Comparison of ENCODE assay signal across 8 cellular contexts in the genomic region with DNA sequence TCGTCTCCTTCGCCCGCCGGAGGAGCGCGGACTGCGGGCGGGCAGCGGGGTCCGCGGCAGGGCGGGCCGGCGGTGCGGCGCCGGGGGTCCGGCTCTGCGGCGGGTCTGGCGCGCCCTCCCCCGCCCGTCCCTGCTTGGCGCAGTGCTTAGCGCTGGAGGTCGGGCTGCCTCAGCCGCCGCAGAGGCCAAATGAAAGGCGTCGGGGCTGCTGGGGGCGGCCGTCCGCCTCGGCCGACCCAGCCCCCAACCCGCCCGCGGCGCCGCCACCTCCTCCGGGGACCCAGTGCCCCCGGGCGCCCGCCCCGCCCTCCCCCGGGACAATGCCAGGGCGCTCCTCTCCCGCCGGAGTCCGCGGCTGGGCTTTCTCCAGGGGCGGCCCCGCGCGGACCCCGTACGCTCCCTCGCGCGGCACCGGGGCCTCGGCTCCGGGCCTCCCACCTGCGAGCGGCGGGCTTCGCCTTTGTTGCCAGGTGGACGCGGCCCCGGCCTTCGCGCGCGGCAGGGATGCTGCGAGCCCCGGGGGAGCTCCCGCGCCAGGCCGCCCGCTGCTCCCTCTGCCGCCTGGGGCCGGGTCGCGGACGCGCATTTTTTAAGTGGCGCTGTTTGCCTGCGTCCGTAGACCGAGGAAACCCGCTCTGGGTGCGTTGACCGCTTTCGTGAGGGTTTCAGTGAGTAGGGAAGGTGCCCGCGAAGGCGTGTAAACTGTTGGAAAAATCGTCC. TPM values are rescaled to one million over a fixed set of nuclear protein-coding genes. Genes with fewer than 3 reads are reported as not detected.
DNase-seq lines count a peak whose midpoint lies in the region; ATAC-seq and TF ChIP-seq lines count a peak whose summit lies in the region.

No MANE protein-coding gene starts in this region.

- H3K27me3 Mint-ChIP-seq in nephron progenitor cell (ENCODE audit: low read depth, poor library complexity): peaks cover 3% of the 10 kb centered on the region

- H3K27ac Mint-ChIP-seq in nephron progenitor cell: no peak overlapping the region

- peaks cover 17% of the 10 kb centered on the region for H3K36me3 Mint-ChIP-seq in nephron progenitor cell (ENCODE audit: low read depth)

- H3K27me3 ChIP-seq in thoracic aorta (replicated peaks; ENCODE audit: insufficient read depth): no peaks in the 10 kb centered on the region

- DNase-seq in DMS 273 (lab: John Stamatoyannopoulos, UW; ENCODE audit: unreplicated experiment) (peak; percentile 55), DMS 273 treated with DMSO at 0.1 percent for 48 hours (lab: John Stamatoyannopoulos, UW) (no peak), NCI-H69 (lab: John Stamatoyannopoulos, UW) (peak; percentile 77), fibroblast of pulmonary artery (ENCODE audit: low read depth) (peak; percentile 42), nephron progenitor cell (peak; percentile 60), thoracic aorta (ENCODE audit: low spot score) (no peak)
- peak; percentile 22 to 23 for DNase-seq in activated T-helper 1 cell treated with anti-CD3 and anti-CD28 coated beads, Interleukin-2, amount 50 U/mL, for 16 hours (ENCODE audit: low read depth in 1 of 2, low spot score in 1 of 2)

- no peaks in the 10 kb centered on the region for H3K36me3 ChIP-seq in thoracic aorta

- H3K9me3 Mint-ChIP-seq in nephron progenitor cell: peaks cover 3% of the 10 kb centered on the region

- ATAC-seq in HG02759 (IDR thresholded peaks at IDR 0.05; ENCODE audit: unreplicated experiment): peak; percentile 30
- ATAC-seq in thoracic aorta (ENCODE audit: insufficient number of reproducible peaks, low FRiP score, low read depth): no peak

- no peaks in the 10 kb centered on the region for H3K9me3 ChIP-seq in thoracic aorta

- H3K4me3 ChIP-seq in fibroblast of pulmonary artery (replicated peaks; ENCODE audit: low read depth, low read length) (peak overlapping the region; percentile 75), thoracic aorta (peak overlapping the region; percentile 91)

- peak overlapping the region; percentile 89 to 93 for H3K27ac ChIP-seq in thoracic aorta

- H3K4me1 ChIP-seq in thoracic aorta (ENCODE audit: control insufficient read depth in 1 of 2, low read depth in 2 of 2): peaks cover 14 to 24% of the 10 kb centered on the region in 2 donors

- TF ChIP-seq CTCF in fibroblast of pulmonary artery (IDR thresholded peaks at IDR 0.05; ENCODE audit: low read length, missing control alignments) (no peak), nephron progenitor cell (IDR thresholded peaks at IDR 0.05) (no peak), thoracic aorta (IDR thresholded peaks at IDR 0.05) (peak; percentile 9)

- H3K4me3 Mint-ChIP-seq in nephron progenitor cell: peak overlapping the region; percentile 94

- H3K4me1 Mint-ChIP-seq in nephron progenitor cell: peaks cover 44% of the 10 kb centered on the region

RNA-seq across cellular contexts. Expression of a gene that starts 0.6 kb away (rescaled TPM):
- 100 to 1,000 TPM; 493 to 557 TPM for total RNA-seq in thoracic aorta

Comparison
In these comparisons a context has a peak if more than half of its experiments do, and no peak if none do; other contexts are left out.
1. DNase-seq: peak in DMS 273 (single experiment), NCI-H69 (single experiment), activated T-helper 1 cell treated with anti-CD3 and anti-CD28 coated beads, Interleukin-2, amount 50 U/mL, for 16 hours (2 of 2), fibroblast of pulmonary artery (single experiment) and nephron progenitor cell (single experiment); none in DMS 273 treated with DMSO at 0.1 percent for 48 hours (single experiment) and thoracic aorta (single experiment).